ENCODE assay signal across 12 cellular contexts in genomic region chr17:5785867-5786509, GRCh38.
DNase-seq lines count a peak whose midpoint lies in the region; ATAC-seq and TF ChIP-seq lines count a peak whose summit lies in the region.
"Had no signal": no experiment of that assay in that cellular context is flagged by ENCODE, and none has a peak within 500 bp of the region (broad histone marks: within the 10 kb centered on the region; RNA-seq: fewer than 3 reads in every experiment).

No MANE protein-coding gene starts in this region.

- no peak overlapping the region for H3K4me3 Mint-ChIP-seq in brain
- H3K4me3 Mint-ChIP-seq: activated CD8-positive, alpha-beta T cell treated with anti-CD3 and anti-CD28 coated beads for 36 hours had no signal

- H3K36me3 Mint-ChIP-seq in brain: peaks cover 9% of the 10 kb centered on the region

- TF ChIP-seq CTCF in brain (conservative IDR thresholded peaks at IDR 0.05): no peak

- peaks cover 13% of the 10 kb centered on the region for H3K27me3 Mint-ChIP-seq in brain

- DNase-seq in smooth muscle cell of the brain vasculature (ENCODE audit: low read depth, low spot score) (peak; percentile 18), HUDEP-2 (lab: John Stamatoyannopoulos, UW; ENCODE audit: unreplicated experiment in 76 of 76) (no peak)
- DNase-seq in activated T-cell treated with anti-CD3 and anti-CD28 coated beads, Interleukin-2, amount 50 U/mL, for 1 hour: no peak
- DNase-seq: activated CD8-positive, alpha-beta T cell treated with anti-CD3 and anti-CD28 coated beads for 36 hours; naive B cell; NCI-H748 treated with DMSO at 0.1 percent for 48 hours; stimulated activated CD8-positive, alpha-beta memory T cell treated with anti-CD3 and anti-CD28 coated beads, Interleukin-4, amount 100 ng/mL, for 48 hours had no signal

- ATAC-seq in GM18873 (IDR thresholded peaks at IDR 0.05; ENCODE audit: low FRiP score, unreplicated experiment) (peak; percentile 56), HG02981 (IDR thresholded peaks at IDR 0.05; ENCODE audit: unreplicated experiment) (peak; percentile 75), HG03039 (IDR thresholded peaks at IDR 0.05; ENCODE audit: unreplicated experiment) (no peak), HG03378 (IDR thresholded peaks at IDR 0.05; ENCODE audit: unreplicated experiment) (no peak)
- ATAC-seq: activated CD8-positive, alpha-beta T cell treated with anti-CD3 and anti-CD28 coated beads for 36 hours had no signal

- peaks cover 36% of the 10 kb centered on the region for H3K4me1 Mint-ChIP-seq in brain
- H3K4me1 Mint-ChIP-seq: naive B cell had no signal

- peaks cover 11 to 19% (median 14%) of the 10 kb centered on the region in 5 experiments for H3K9me3 Mint-ChIP-seq in brain
- H3K9me3 Mint-ChIP-seq: activated CD8-positive, alpha-beta T cell treated with anti-CD3 and anti-CD28 coated beads for 36 hours had no signal

- peak overlapping the region in 3 of 5 experiments; percentile 40 to 82 (median 73) for H3K27ac Mint-ChIP-seq in brain
- H3K27ac Mint-ChIP-seq: activated CD8-positive, alpha-beta T cell treated with anti-CD3 and anti-CD28 coated beads for 36 hours had no signal

Comparison
In these comparisons a context has a peak if more than half of its experiments do, and no peak if none do; other contexts are left out.
1. ATAC-seq: peak in GM18873 (single experiment) and HG02981 (single experiment); none in HG03039 (single experiment) and HG03378 (single experiment).